Comparison of ENCODE assay signal across 8 cellular contexts in the genomic region with DNA sequence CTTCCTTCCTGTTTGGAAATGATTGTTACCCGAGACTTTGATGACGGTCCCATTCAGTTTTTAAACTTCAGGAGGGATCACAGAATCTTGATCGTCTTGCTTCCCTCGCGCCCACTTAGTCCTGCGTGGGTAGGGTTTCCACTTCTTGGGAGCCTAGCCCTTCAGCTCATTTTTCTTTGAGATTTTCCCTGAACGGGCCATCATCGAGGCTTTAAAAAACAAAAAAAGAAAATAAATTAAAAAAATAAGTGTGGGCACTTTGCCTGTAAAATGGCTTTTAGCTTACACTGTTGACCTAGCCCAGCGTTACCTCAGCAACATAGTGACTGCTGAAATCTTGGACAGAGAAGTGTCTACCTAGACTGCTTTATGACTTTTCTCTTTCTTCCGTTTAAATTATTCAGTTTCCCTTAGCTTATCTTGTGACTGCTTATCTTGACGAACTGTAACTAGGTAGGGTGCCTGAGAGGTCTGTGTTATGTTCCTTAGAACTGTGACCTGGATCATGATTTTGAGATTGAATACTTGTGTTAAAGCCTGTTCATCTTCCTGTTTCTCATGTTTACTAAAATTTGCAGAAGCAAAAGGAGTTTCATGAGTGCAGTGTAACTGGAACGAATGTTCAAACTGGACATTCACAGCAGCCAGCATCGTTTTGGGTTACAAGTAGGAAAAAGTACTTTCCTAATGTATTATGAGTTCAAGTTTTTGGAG. TPM values are rescaled to one million over a fixed set of nuclear protein-coding genes. Genes with fewer than 3 reads are reported as not detected.
DNase-seq lines count a peak whose midpoint lies in the region; ATAC-seq, FAIRE-seq and TF ChIP-seq lines count a peak whose summit lies in the region.

No MANE protein-coding gene starts in this region.

- H3K27ac ChIP-seq in brain microvascular endothelial cell (peak overlapping the region; percentile 40), kidney (ENCODE audit: low read depth in 2 of 2, low read length in 2 of 2) (peak overlapping the region; percentile 59 to 76), stomach (peak overlapping the region; percentile 93 to 97 (median 94))

- intact Hi-C loops in kidney (cut with DNase I): no loop called here
- intact Hi-C loops in stomach (cut with DNase I; ENCODE audit: low total_unique reads): no loop called here
- intact Hi-C loops in posterior vena cava (cut with DNase I): no loop called here

- TF ChIP-seq POLR2A in NB4 (IDR thresholded peaks at IDR 0.05; ENCODE audit: extremely low read depth, insufficient read length): no peak
- no peak for TF ChIP-seq POLR2A in stomach (IDR thresholded peaks at IDR 0.05)

- H3K36me3 ChIP-seq in brain microvascular endothelial cell (replicated peaks) (no peaks in the 10 kb centered on the region), kidney (ENCODE audit: control insufficient read depth in 1 of 2, insufficient read depth in 2 of 2, low read length in 2 of 2) (no peaks in the 10 kb centered on the region), stomach (no peaks in the 10 kb centered on the region)

- TF ChIP-seq EP300 in stomach (IDR thresholded peaks at IDR 0.05): no peak

- H3K4me1 ChIP-seq in kidney (ENCODE audit: control insufficient read depth in 1 of 2, insufficient read depth in 1 of 2, low read depth in 1 of 2, low read length in 2 of 2): peaks cover 7 to 11% of the 10 kb centered on the region in 2 donors
- H3K4me1 ChIP-seq in stomach: peaks cover 16 to 50% (median 36%) of the 10 kb centered on the region in 4 donors

- in situ Hi-C loops in ACHN (cut with HindIII; ENCODE audit: low pct_ligation_motif_present, low pct_unique_long_range_greater_than_20kb, low sequenced_read_pairs): no loop called here
- in situ Hi-C loops in brain microvascular endothelial cell (cut with HindIII; ENCODE audit: low pct_ligation_motif_present, low sequenced_read_pairs): no loop called here

- H3K9ac ChIP-seq in kidney (ENCODE audit: low read length in 2 of 2): peak overlapping the region; percentile 67 to 98

- ATAC-seq in GM19043 (IDR thresholded peaks at IDR 0.05; ENCODE audit: low read depth, unreplicated experiment): peak; percentile 13

- no peak for FAIRE-seq in kidney (lab: Jason Lieb, UNC)

- WGBS in stomach, 5 donors: 1 to 2% (median 1%) methylated on average over 13 of the region's 13 CpGs

- DNase-seq in ACHN: peak; percentile 52
- DNase-seq in NB4 (ENCODE audit: low read depth): peak; percentile 63
- DNase-seq in brain microvascular endothelial cell: peak; percentile 20
- no peak for DNase-seq in kidney
- no peak for DNase-seq in stomach
- DNase-seq in posterior vena cava (ENCODE audit: low spot score): no peak
- no peak for DNase-seq in foreskin melanocyte

- TF ChIP-seq CTCF in NB4 (IDR thresholded peaks at IDR 0.05; ENCODE audit: low read depth, low read length) (no peak), brain microvascular endothelial cell (IDR thresholded peaks at IDR 0.05; ENCODE audit: low read depth, low read length, missing control alignments) (no peak), kidney (IDR thresholded peaks at IDR 0.05; ENCODE audit: borderline replicate concordance, extremely low read depth, insufficient read depth) (no peak), stomach (IDR thresholded peaks at IDR 0.05) (no peak)

- H3K27me3 ChIP-seq in brain microvascular endothelial cell (replicated peaks) (no peaks in the 10 kb centered on the region), stomach (no peaks in the 10 kb centered on the region)

- peak overlapping the region; percentile 98 for H3K4me3 ChIP-seq in NB4 (ENCODE audit: low read depth, low read length)
- peak overlapping the region; percentile 97 for H3K4me3 ChIP-seq in brain microvascular endothelial cell (ENCODE audit: low read depth, low read length)
- peak overlapping the region; percentile 83 to 99 for H3K4me3 ChIP-seq in kidney (ENCODE audit: low read length in 2 of 2)
- peak overlapping the region; percentile 82 to 96 (median 94) for H3K4me3 ChIP-seq in stomach

- no peaks in the 10 kb centered on the region for H3K9me3 ChIP-seq in kidney (ENCODE audit: control insufficient read depth in 1 of 2, low read length in 2 of 2)
- no peaks in the 10 kb centered on the region for H3K9me3 ChIP-seq in stomach

RNA-seq across cellular contexts. Expression of gene WWP2, which starts 0.9 kb away (rescaled TPM):
- 128 TPM for total RNA-seq in kidney
- polyA plus RNA-seq in kidney (ENCODE audit: insufficient read depth, low read depth, low replicate concordance): 30.0 TPM
- 100 to 1,000 TPM in 1 of 5 donors, 10 to 100 TPM in 4; 34.4 to 442 (median 62.5) TPM for total RNA-seq in stomach
- polyA plus RNA-seq in stomach: 10 to 100 TPM; 16.0 to 28.9 (median 20.5) TPM
- 10 to 100 TPM; 42.3 to 42.5 TPM for total RNA-seq in posterior vena cava

RNA-seq across cellular contexts. Expression of gene NOB1, which starts 8.3 kb away (rescaled TPM):
- total RNA-seq in kidney: 50.4 TPM
- 34.9 TPM for polyA plus RNA-seq in kidney (ENCODE audit: insufficient read depth, low read depth, low replicate concordance)
- total RNA-seq in stomach: 10 to 100 TPM in 4 of 5 donors, 1 to 10 TPM in 1; 4.9 to 76.4 (median 52.5) TPM
- 10 to 100 TPM; 36.3 to 63.1 (median 52.9) TPM for polyA plus RNA-seq in stomach
- total RNA-seq in posterior vena cava: 10 to 100 TPM; 24.2 to 25.3 TPM

RNA-seq across cellular contexts. Expression of gene NQO1, which starts 36.6 kb away (rescaled TPM):
- total RNA-seq in kidney: 87.5 TPM
- 414 TPM for polyA plus RNA-seq in kidney (ENCODE audit: insufficient read depth, low read depth, low replicate concordance)
- total RNA-seq in stomach: 100 to 1,000 TPM in 3 of 5 donors, 10 to 100 TPM in 2; 58.8 to 460 (median 137) TPM
- 1,000 to 10,000 TPM in 1 of 3 donors, 100 to 1,000 TPM in 1, 10 to 100 TPM in 1; 97.8 to 1,232 (median 310) TPM for polyA plus RNA-seq in stomach
- 10 to 100 TPM; 23.5 to 31.4 TPM for total RNA-seq in posterior vena cava

Comparison
In these comparisons a context has a peak if more than half of its experiments do, and no peak if none do; other contexts are left out.
1. DNase-seq: peak in ACHN (single experiment), NB4 (single experiment) and brain microvascular endothelial cell (single experiment); none in kidney (single experiment), stomach (single experiment), posterior vena cava (single experiment) and foreskin melanocyte (single experiment).
2. H3K27ac ChIP-seq: peak in every context shown above with its lines; median percentile 94 in stomach; 68 in kidney; 40 in brain microvascular endothelial cell.
3. Peak in every context shown above with its lines, with median percentiles within 50 percentile points of each other: H3K4me3 ChIP-seq.